In genomic region chr11:57776101-57776511, GRCh38 we compare ENCODE assay signal across 8 cellular contexts. TPM values are rescaled to one million over a fixed set of nuclear protein-coding genes. Genes with fewer than 3 reads are reported as not detected.
DNase-seq lines count a peak whose midpoint lies in the region; ATAC-seq, FAIRE-seq and TF ChIP-seq lines count a peak whose summit lies in the region.

No MANE protein-coding gene starts in this region.

- peaks cover 35% of the 10 kb centered on the region for H3K36me3 Mint-ChIP-seq in brain
- H3K36me3 Mint-ChIP-seq in activated naive CD4-positive, alpha-beta T cell treated with anti-CD3 and anti-CD28 coated beads for 36 hours (ENCODE audit: low read depth), result no peaks in the 10 kb centered on the region

- H3K9ac ChIP-seq in kidney (ENCODE audit: low read length in 2 of 2), result peak overlapping the region in 1 of 2 donors; percentile 27

- no peaks in the 10 kb centered on the region for H3K27me3 ChIP-seq in spleen (replicated peaks in 1 of 7)

- H3K27ac ChIP-seq in HEK293 (ENCODE audit: extremely low read depth, low read depth, low read length) (no peak overlapping the region), kidney (ENCODE audit: low read depth in 2 of 2, low read length in 2 of 2) (peak overlapping the region; percentile 52 to 80), spleen (peak overlapping the region in 6 of 8 donors; percentile 63 to 90 (median 79))

- TF ChIP-seq POLR2A in spleen (IDR thresholded peaks at IDR 0.05), result no peak

- WGBS in spleen, 5 donors, result 55 to 85% (median 68%) methylated on average over 2 of the region's 2 CpGs

- no peaks in the 10 kb centered on the region for H3K9me3 Mint-ChIP-seq in brain
- H3K9me3 Mint-ChIP-seq in activated naive CD4-positive, alpha-beta T cell treated with anti-CD3 and anti-CD28 coated beads for 36 hours, result no peaks in the 10 kb centered on the region

- ATAC-seq in HG02642 (IDR thresholded peaks at IDR 0.05; ENCODE audit: poor library complexity, unreplicated experiment), result no peak

- H3K4me1 ChIP-seq in HEK293 (ENCODE audit: control insufficient read depth, insufficient read depth, low read length) (peaks cover 16% of the 10 kb centered on the region), kidney (ENCODE audit: control insufficient read depth in 1 of 2, insufficient read depth in 1 of 2, low read depth in 1 of 2, low read length in 2 of 2) (peaks cover 67 to 74% of the 10 kb centered on the region in 2 donors), spleen (peaks cover 41 to 98% (median 83%) of the 10 kb centered on the region in 6 donors)

- CTCF ChIA-PET in HEK293 (lab: Yijun Ruan, JAX), result interaction anchor here (0.6 to 1.9 kb wide), 4 partner anchors 14 to 897 kb away, joined by 5 to 10 read pairs (median 6); partner anchors contain the start of genes BTBD18 and CTNND1
- CTCF ChIA-PET in activated naive CD4-positive, alpha-beta T cell treated with anti-CD3 and anti-CD28 coated beads for 36 hours (lab: Charles Lee), result interaction anchor here (0.6 kb wide), 1 partner anchor 9 kb away, joined by 3 read pairs; no protein-coding TSS in a partner anchor

- no peak for TF ChIP-seq CTCF in HEK293 (tag by site-specific recombination; IDR thresholded peaks at IDR 0.05)
- no peak for TF ChIP-seq CTCF in brain (conservative IDR thresholded peaks at IDR 0.05)
- TF ChIP-seq CTCF in kidney (IDR thresholded peaks at IDR 0.05; ENCODE audit: borderline replicate concordance, extremely low read depth, insufficient read depth), result no peak
- no peak for TF ChIP-seq CTCF in spleen (IDR thresholded peaks at IDR 0.05 in 8 of 11, conservative IDR thresholded peaks at IDR 0.05 in 3 of 11)
- no peak for TF ChIP-seq CTCF in GM10266 (IDR thresholded peaks at IDR 0.05; ENCODE audit: control insufficient read depth, insufficient read depth, low read depth, missing control alignments)

- intact Hi-C loops in kidney (cut with DNase I), result no loop called here
- intact Hi-C loops in spleen (cut with DNase I; ENCODE audit: low total_unique reads), result no loop called here
- intact Hi-C loops in activated naive CD4-positive, alpha-beta T cell treated with anti-CD3 and anti-CD28 coated beads for 36 hours (cut with micrococcal nuclease), result no loop called here

- H3K9me3 ChIP-seq in HEK293 (ENCODE audit: control insufficient read depth, insufficient read depth, low read depth, low read length) (no peaks in the 10 kb centered on the region), kidney (ENCODE audit: control insufficient read depth in 1 of 2, low read length in 2 of 2) (no peaks in the 10 kb centered on the region), spleen (no peaks in the 10 kb centered on the region)

- peaks cover 97% of the 10 kb centered on the region for H3K4me1 Mint-ChIP-seq in brain
- H3K4me1 Mint-ChIP-seq in activated naive CD4-positive, alpha-beta T cell treated with anti-CD3 and anti-CD28 coated beads for 36 hours (ENCODE audit: low read depth), result peaks cover 17% of the 10 kb centered on the region

- H3K4me3 ChIP-seq in HEK293 (ENCODE audit: low read depth, low read length) (no peak overlapping the region), kidney (ENCODE audit: low read length in 2 of 2) (peak overlapping the region; percentile 1 to 5), spleen (peak overlapping the region in 5 of 8 donors; percentile 1 to 33 (median 10))

- H3K27ac Mint-ChIP-seq in brain, result peak overlapping the region; percentile 25 to 99 (median 96)
- H3K27ac Mint-ChIP-seq in activated naive CD4-positive, alpha-beta T cell treated with anti-CD3 and anti-CD28 coated beads for 36 hours, result no peak overlapping the region

- H3K36me3 ChIP-seq in HEK293 (ENCODE audit: control insufficient read depth in 2 of 2, insufficient read depth in 1 of 2, low read length in 2 of 2) (no peaks in the 10 kb centered on the region), kidney (ENCODE audit: control insufficient read depth in 1 of 2, insufficient read depth in 2 of 2, low read length in 2 of 2) (no peaks in the 10 kb centered on the region), spleen (no peaks in the 10 kb centered on the region)

- H3K4me3 Mint-ChIP-seq in brain, result peak overlapping the region; percentile 37 to 83 (median 49)
- no peak overlapping the region for H3K4me3 Mint-ChIP-seq in activated naive CD4-positive, alpha-beta T cell treated with anti-CD3 and anti-CD28 coated beads for 36 hours

- POLR2A ChIA-PET in HEK293 (lab: Yijun Ruan, JAX), result interaction anchor here (0.7 to 1.1 kb wide), 3 partner anchors 12 to 35 kb away, joined by 3 to 5 read pairs (median 4); partner anchors contain the start of genes CTNND1 and SELENOH

- no peak for DNase-seq in kidney
- no peak for DNase-seq in spleen
- DNase-seq in GM10266 (ENCODE audit: extremely low spot score), result no peak
- no peak for DNase-seq in GF-D8 (lab: John Stamatoyannopoulos, UW)
- no peak for DNase-seq in activated naive CD4-positive, alpha-beta T cell treated with anti-CD3 and anti-CD28 coated beads for 36 hours

- H3K27me3 Mint-ChIP-seq in brain, result no peaks in the 10 kb centered on the region
- no peaks in the 10 kb centered on the region for H3K27me3 Mint-ChIP-seq in activated naive CD4-positive, alpha-beta T cell treated with anti-CD3 and anti-CD28 coated beads for 36 hours (ENCODE audit: low read depth)

- FAIRE-seq in kidney (lab: Jason Lieb, UNC), result no peak

TF ChIP-seq in HEK293, 187 proteins besides CTCF, POLR2A, EP300 and RAD21:
- TF ChIP-seq EGR2 (tag by site-specific recombination; IDR thresholded peaks at IDR 0.05; ENCODE audit: low read depth) (0 out of 2 replicates have a peak, but pooled peaks have one; percentile 16), ZBTB48 (tag by site-specific recombination; IDR thresholded peaks at IDR 0.05) (no peak), ZNF76 (tag by site-specific recombination; IDR thresholded peaks at IDR 0.05; ENCODE audit: borderline replicate concordance, low read depth) (no peak), ZNF280C (tag by site-specific recombination; IDR thresholded peaks at IDR 0.05) (no peak), ZNF175 (tag by site-specific recombination; IDR thresholded peaks at IDR 0.05) (no peak), ZNF398 (tag by site-specific recombination; IDR thresholded peaks at IDR 0.05) (peak; percentile 42; the same call in 1 of the 2 replicates), ZNF704 (tag by site-specific recombination; IDR thresholded peaks at IDR 0.05) (no peak), ZNF843 (tag by site-specific recombination; IDR thresholded peaks at IDR 0.05) (no peak)

RNA-seq across cellular contexts. Expression of gene CTNND1, which starts 14.5 kb away (rescaled TPM):
- polyA plus RNA-seq in brain (ENCODE audit: insufficient read depth, low read depth, low replicate concordance) (79.0 TPM), kidney (ENCODE audit: insufficient read depth, low read depth, low replicate concordance) (52.7 TPM), spleen (10 to 100 TPM; 12.0 to 24.6 (median 13.0) TPM)
- total RNA-seq in kidney (272 TPM), spleen (100 to 1,000 TPM in 6 of 7 donors, 10 to 100 TPM in 1; 89.4 to 227 (median 130) TPM)
- total RNA-seq in activated naive CD4-positive, alpha-beta T cell treated with anti-CD3 and anti-CD28 coated beads for 36 hours, result 1 to 10 TPM; 5.5 to 8.5 TPM

RNA-seq across cellular contexts. Expression of gene BTBD18, which starts 24.5 kb away (rescaled TPM):
- polyA plus RNA-seq in brain (ENCODE audit: insufficient read depth, low read depth, low replicate concordance) (not detected), kidney (ENCODE audit: insufficient read depth, low read depth, low replicate concordance) (not detected), spleen (not detected)
- total RNA-seq in kidney (not detected), spleen (not detected)
- not detected for total RNA-seq in activated naive CD4-positive, alpha-beta T cell treated with anti-CD3 and anti-CD28 coated beads for 36 hours

RNA-seq across cellular contexts. Expression of gene SELENOH, which starts 34.8 kb away (rescaled TPM):
- polyA plus RNA-seq in brain (ENCODE audit: insufficient read depth, low read depth, low replicate concordance) (134 TPM), kidney (ENCODE audit: insufficient read depth, low read depth, low replicate concordance) (159 TPM), spleen (100 to 1,000 TPM; 175 to 247 (median 245) TPM)
- total RNA-seq in kidney (115 TPM), spleen (100 to 1,000 TPM in 4 of 7 donors, 10 to 100 TPM in 3; 79.1 to 119 (median 104) TPM)
- total RNA-seq in activated naive CD4-positive, alpha-beta T cell treated with anti-CD3 and anti-CD28 coated beads for 36 hours, result 100 to 1,000 TPM; 249 to 282 TPM

Comparison
In these comparisons a context has a peak if more than half of its experiments do, and no peak if none do; other contexts are left out.
1. RNA of gene CTNND1, which starts 14.5 kb away (total RNA-seq): 272 TPM in kidney (single experiment) and 89.4 to 227 TPM in spleen; 5.5 to 8.5 TPM in activated naive CD4-positive, alpha-beta T cell treated with anti-CD3 and anti-CD28 coated beads for 36 hours; every median in the first group is over 4 times any median in the second.